In the genomic region with DNA sequence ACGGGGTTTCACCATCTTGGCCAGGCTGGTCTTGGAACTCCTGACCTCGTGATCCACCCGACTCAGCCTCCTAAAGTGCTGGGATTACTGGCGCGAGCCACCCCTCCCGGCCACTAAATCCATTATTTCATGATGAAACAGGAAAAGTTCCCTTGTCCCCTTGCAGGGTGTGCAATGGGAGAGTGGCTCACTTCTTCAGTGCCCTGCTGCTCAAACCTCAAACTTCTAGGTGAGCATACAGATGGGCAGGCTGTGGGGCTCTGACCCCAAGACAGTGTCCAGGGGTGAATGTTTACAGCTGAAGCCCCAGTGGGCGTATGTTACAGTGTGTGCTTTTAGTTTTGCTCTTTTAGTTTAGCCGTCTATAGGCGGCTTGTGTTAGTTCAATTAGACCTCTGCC, we compare ENCODE assay signal across 12 cellular contexts. TPM values are rescaled to one million over a fixed set of nuclear protein-coding genes. Genes with fewer than 3 reads are reported as not detected.
DNase-seq lines count a peak whose midpoint lies in the region; ATAC-seq and TF ChIP-seq lines count a peak whose summit lies in the region.
"Had no signal": no experiment of that assay in that cellular context is flagged by ENCODE, and none has a peak within 500 bp of the region (broad histone marks: within the 10 kb centered on the region; RNA-seq: fewer than 3 reads in every experiment).

No MANE protein-coding gene starts in this region.

- no peaks in the 10 kb centered on the region for H3F3A ChIP-seq in PC-3 (ENCODE audit: low read length, unreplicated experiment)

- ATAC-seq in PC-3 = peak; percentile 4; the same call in 1 of the 2 replicates
- ATAC-seq in upper lobe of left lung (ENCODE audit: low FRiP score in 2 of 2) = no peak
- ATAC-seq in naive thymus-derived CD8-positive, alpha-beta T cell = no peak

- H3K9me2 ChIP-seq in PC-3 (replicated peaks; ENCODE audit: low read length) = no peaks in the 10 kb centered on the region

- H3K4me2 ChIP-seq in PC-3 (ENCODE audit: low read length) = peak overlapping the region; percentile 43

- H3K27ac ChIP-seq in PC-3 (ENCODE audit: low read length) (peak overlapping the region; percentile 82), ectodermal cell (ENCODE audit: insufficient read depth, low read depth, low read length, poor library complexity, severe bottlenecking) (peak overlapping the region; percentile 26), muscle layer of duodenum (ENCODE audit: low read length) (peak overlapping the region; percentile 16), upper lobe of left lung (peak overlapping the region in 3 of 4 donors; percentile 72 to 76 (median 76))

- no peak for TF ChIP-seq POLR2A in upper lobe of left lung (IDR thresholded peaks at IDR 0.05)

- intact Hi-C loops in PC-3 (cut with micrococcal nuclease) = loop anchor here (1.0 to 2.0 kb wide), 2 partner anchors 25 to 33 kb away; no protein-coding TSS in a partner anchor

- no peak overlapping the region for H3K27ac Mint-ChIP-seq in naive thymus-derived CD8-positive, alpha-beta T cell
- H3K27ac Mint-ChIP-seq: stimulated activated naive CD8-positive, alpha-beta T cell treated with anti-CD3 and anti-CD28 coated beads, Interleukin-15, amount 100 ng/mL, for 72 hours had no signal

- H3K4me3 Mint-ChIP-seq in naive thymus-derived CD8-positive, alpha-beta T cell = no peak overlapping the region
- H3K4me3 Mint-ChIP-seq: stimulated activated naive CD8-positive, alpha-beta T cell treated with anti-CD3 and anti-CD28 coated beads, Interleukin-15, amount 100 ng/mL, for 72 hours had no signal

- CTCF ChIA-PET in PC-3 (lab: Charles Lee) = interaction anchor here (0.6 to 1.3 kb wide), 4 partner anchors 16 to 1374 kb away, joined by 3 to 6 read pairs (median 4); no protein-coding TSS in a partner anchor

- H3K9ac ChIP-seq in PC-3 (ENCODE audit: low read length) = peak overlapping the region; percentile 14; the same call in 1 of the 2 replicates

- no peaks in the 10 kb centered on the region for H4K20me1 ChIP-seq in PC-3 (ENCODE audit: low read length)

- peaks cover 1% of the 10 kb centered on the region; the same call in 1 of the 2 replicates for H3K36me3 ChIP-seq in PC-3 (ENCODE audit: low read depth, low read length)
- H3K36me3 ChIP-seq in ectodermal cell (ENCODE audit: control insufficient read depth, insufficient read depth, low read length) = peaks cover 10% of the 10 kb centered on the region
- H3K36me3 ChIP-seq in muscle layer of duodenum (ENCODE audit: control insufficient read depth in 1 of 2, insufficient read depth in 2 of 2, low read length in 2 of 2) = no peaks in the 10 kb centered on the region
- H3K36me3 ChIP-seq in upper lobe of left lung = no peaks in the 10 kb centered on the region

- no peak overlapping the region for H3K4me3 ChIP-seq in PC-3 (ENCODE audit: low read length)
- no peak overlapping the region for H3K4me3 ChIP-seq in ectodermal cell (ENCODE audit: insufficient read depth, low read depth, low read length)
- no peak overlapping the region for H3K4me3 ChIP-seq in muscle layer of duodenum (ENCODE audit: low read depth in 1 of 2, low read length in 2 of 2)
- H3K4me3 ChIP-seq in upper lobe of left lung = no peak overlapping the region

- no TSS peak for BruUV-seq in PC-3 (replicated peaks; lab: Mats Ljungman, UMichigan)

- no peak for TF ChIP-seq CTCF in PC-3 (conservative IDR thresholded peaks at IDR 0.05; ENCODE audit: low read depth, low read length)
- TF ChIP-seq CTCF in upper lobe of left lung (IDR thresholded peaks at IDR 0.05) = no peak

- H3K4me1 Mint-ChIP-seq in naive thymus-derived CD8-positive, alpha-beta T cell = no peaks in the 10 kb centered on the region

- no peaks in the 10 kb centered on the region for H3K36me3 Mint-ChIP-seq in naive thymus-derived CD8-positive, alpha-beta T cell
- H3K36me3 Mint-ChIP-seq: activated naive CD4-positive, alpha-beta T cell treated with anti-CD3 and anti-CD28 coated beads, Interleukin-2, amount 50 U/mL, for 72 hours had no signal

- TF ChIP-seq EP300 in upper lobe of left lung (IDR thresholded peaks at IDR 0.05) = no peak

- DNase-seq in PC-3 (no peak), upper lobe of left lung (no peak), AG08396 (ENCODE audit: low spot score) (no peak), T-helper 2 cell (no peak)
- no peak for DNase-seq in naive thymus-derived CD8-positive, alpha-beta T cell
- DNase-seq: NCI-H510A; stimulated activated CD4-positive, alpha-beta T cell treated with anti-CD3 and anti-CD28 coated beads, Interleukin-4, amount 100 ng/mL, for 4 hours; stimulated activated naive CD8-positive, alpha-beta T cell treated with anti-CD3 and anti-CD28 coated beads, Interleukin-15, amount 100 ng/mL, for 72 hours had no signal

- WGBS in ectodermal cell, 2 experiments = 87 to 92% methylated on average over 9 of the region's 9 CpGs
- WGBS in upper lobe of left lung, 2 donors = 72 to 74% methylated on average over 9 of the region's 9 CpGs

- H3K9me3 ChIP-seq in PC-3 (ENCODE audit: low read length) = no peaks in the 10 kb centered on the region
- no peaks in the 10 kb centered on the region for H3K9me3 ChIP-seq in ectodermal cell (ENCODE audit: control insufficient read depth, low read length)
- no peaks in the 10 kb centered on the region for H3K9me3 ChIP-seq in muscle layer of duodenum (ENCODE audit: control insufficient read depth in 1 of 2, low read length in 2 of 2)
- H3K9me3 ChIP-seq in upper lobe of left lung = no peaks in the 10 kb centered on the region

- H3K4me1 ChIP-seq in PC-3 (ENCODE audit: insufficient read depth, low read length) = peaks cover 24% of the 10 kb centered on the region
- peaks cover 6% of the 10 kb centered on the region for H3K4me1 ChIP-seq in ectodermal cell (ENCODE audit: control insufficient read depth, insufficient read depth, low read length)
- peaks cover 0 to 13% of the 10 kb centered on the region in 2 donors for H3K4me1 ChIP-seq in muscle layer of duodenum (ENCODE audit: control insufficient read depth in 1 of 2, insufficient read depth in 2 of 2, low read length in 2 of 2)
- H3K4me1 ChIP-seq in upper lobe of left lung = peaks cover 7 to 19% (median 13%) of the 10 kb centered on the region in 4 donors

- POLR2A ChIA-PET in PC-3 (lab: Charles Lee; ENCODE audit: unreplicated experiment) = no interaction called here
- POLR2A ChIA-PET in naive thymus-derived CD8-positive, alpha-beta T cell (lab: Charles Lee) = no interaction called here

- H2AFZ ChIP-seq in PC-3 (ENCODE audit: low read length) = peak overlapping the region; percentile 69; the same call in 1 of the 2 replicates

- H3K27me3 ChIP-seq in PC-3 (ENCODE audit: low read length) = no peaks in the 10 kb centered on the region
- H3K27me3 ChIP-seq in ectodermal cell (ENCODE audit: control insufficient read depth, insufficient read depth, low read length, poor library complexity, severe bottlenecking) = no peaks in the 10 kb centered on the region
- no peaks in the 10 kb centered on the region for H3K27me3 ChIP-seq in muscle layer of duodenum (ENCODE audit: low read depth, low read length)
- H3K27me3 ChIP-seq in upper lobe of left lung = no peaks in the 10 kb centered on the region

- no peaks in the 10 kb centered on the region for H3K79me2 ChIP-seq in PC-3 (ENCODE audit: low read length)

- no peaks in the 10 kb centered on the region for H3K9me3 Mint-ChIP-seq in naive thymus-derived CD8-positive, alpha-beta T cell
- H3K9me3 Mint-ChIP-seq: activated naive CD4-positive, alpha-beta T cell treated with anti-CD3 and anti-CD28 coated beads, Interleukin-2, amount 50 U/mL, for 72 hours; stimulated activated naive CD8-positive, alpha-beta T cell treated with anti-CD3 and anti-CD28 coated beads, Interleukin-15, amount 100 ng/mL, for 72 hours had no signal

- peaks cover 0 to 4% (median 0%) of the 10 kb centered on the region in 5 donors for H3K27me3 Mint-ChIP-seq in naive thymus-derived CD8-positive, alpha-beta T cell
- H3K27me3 Mint-ChIP-seq: stimulated activated naive CD8-positive, alpha-beta T cell treated with anti-CD3 and anti-CD28 coated beads, Interleukin-15, amount 100 ng/mL, for 72 hours had no signal

RNA-seq across cellular contexts. Expression of a gene that starts 34.7 kb away (rescaled TPM):
- total RNA-seq in PC-3 (2014; rRNA removed) (16.4 and 17.1 TPM in 2 replicates), upper lobe of left lung (10 to 100 TPM in 2 of 6 donors, 1 to 10 TPM in 4; 4.2 to 14.8 (median 8.6) TPM)
- 81.6 TPM for polyA plus RNA-seq in ectodermal cell (2013, experiment 1 of 4)
- polyA plus RNA-seq in ectodermal cell (2013, experiment 2 of 4) = 90.5 TPM
- polyA plus RNA-seq in ectodermal cell (2013, experiment 3 of 4) = 67.7 TPM
- 71.5 TPM for polyA plus RNA-seq in ectodermal cell (2013, experiment 4 of 4)
- not detected for total RNA-seq in naive thymus-derived CD8-positive, alpha-beta T cell
- polyA plus RNA-seq in naive thymus-derived CD8-positive, alpha-beta T cell = not detected

RNA-seq across cellular contexts. Expression of a gene that starts 36.6 kb away (rescaled TPM):
- total RNA-seq in PC-3 (2014; rRNA removed) (2.7 and 2.9 TPM in 2 replicates), upper lobe of left lung (1 to 10 TPM in 1 of 6 donors, under 1 TPM in 4, not detected in 1; 0.15 to 1.0 (median 0.20) TPM)
- 9.5 TPM for polyA plus RNA-seq in ectodermal cell (2013, experiment 1 of 4)
- polyA plus RNA-seq in ectodermal cell (2013, experiment 2 of 4) = 9.9 TPM
- polyA plus RNA-seq in ectodermal cell (2013, experiment 3 of 4) = 6.6 TPM
- 7.2 TPM for polyA plus RNA-seq in ectodermal cell (2013, experiment 4 of 4)
- total RNA-seq in naive thymus-derived CD8-positive, alpha-beta T cell = under 1 TPM; 0.86 to 0.93 TPM
- under 1 TPM; 0.17 to 0.46 (median 0.19) TPM for polyA plus RNA-seq in naive thymus-derived CD8-positive, alpha-beta T cell

RNA-seq across cellular contexts. Expression of a gene that starts 52.3 kb away (rescaled TPM):
- total RNA-seq in PC-3 (2014; rRNA removed) = not detected in 2 replicates
- not detected for polyA plus RNA-seq in ectodermal cell (2013, experiment 1 of 4)
- not detected for polyA plus RNA-seq in ectodermal cell (2013, experiment 2 of 4)
- polyA plus RNA-seq in ectodermal cell (2013, experiment 3 of 4) = not detected
- polyA plus RNA-seq in ectodermal cell (2013, experiment 4 of 4) = not detected
- total RNA-seq in upper lobe of left lung = 10 to 100 TPM in 3 of 6 donors, 1 to 10 TPM in 2, not detected in 1; 1.9 to 33.3 (median 15.9) TPM
- not detected for total RNA-seq in naive thymus-derived CD8-positive, alpha-beta T cell
- under 1 TPM in 2 of 3 donors, not detected in 1; 0.35 to 0.75 TPM for polyA plus RNA-seq in naive thymus-derived CD8-positive, alpha-beta T cell
- total RNA-seq: activated naive CD4-positive, alpha-beta T cell treated with anti-CD3 and anti-CD28 coated beads, Interleukin-2, amount 50 U/mL, for 72 hours; liver had no signal

Comparison
In these comparisons a context has a peak if more than half of its experiments do, and no peak if none do; other contexts are left out.
1. H3K27ac ChIP-seq: peak in every context shown above with its lines; median percentile 82 in PC-3; 76 in upper lobe of left lung; 26 in ectodermal cell; 16 in muscle layer of duodenum.
2. RNA of a gene that starts 34.7 kb away (total RNA-seq): 16.4 to 17.1 TPM in PC-3 and 4.2 to 14.8 TPM in upper lobe of left lung; not detected in naive thymus-derived CD8-positive, alpha-beta T cell; every median in the first group is over 4 times any median in the second.